Comparison of ENCODE assay signal across 8 cellular contexts in the genomic region with DNA sequence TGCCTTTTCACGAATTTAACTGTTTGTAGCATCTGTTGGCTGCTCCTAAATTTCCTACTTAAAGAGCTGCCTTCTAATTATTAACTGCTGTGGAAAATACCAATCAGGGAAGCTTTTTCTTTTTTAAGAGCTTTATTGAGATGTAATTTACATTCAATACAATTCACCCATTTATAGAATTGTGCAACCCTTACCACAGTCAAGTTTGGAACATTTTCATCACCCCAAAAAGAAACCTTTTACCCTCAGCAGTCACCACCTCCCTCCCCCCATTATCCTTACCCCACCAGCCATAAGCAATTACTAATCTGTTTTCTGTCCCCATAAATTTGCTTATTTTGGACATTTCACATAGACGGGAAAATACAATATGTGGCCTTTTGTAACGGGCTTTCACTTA. TPM values are rescaled to one million over a fixed set of nuclear protein-coding genes. Genes with fewer than 3 reads are reported as not detected.
A peak's percentile ranks its signal among the peaks of the same experiment; 100 is the strongest.
DNase-seq lines count a peak whose midpoint lies in the region; ATAC-seq and TF ChIP-seq lines count a peak whose summit lies in the region.

No MANE protein-coding gene starts in this region.

- H3K4me2 ChIP-seq in neural progenitor cell, result peak overlapping the region; percentile 90

- H3K9me3 Mint-ChIP-seq in CD4-positive, alpha-beta T cell, result no peaks in the 10 kb centered on the region
- peaks cover 7% of the 10 kb centered on the region for H3K9me3 Mint-ChIP-seq in neural progenitor cell

- H4K20me1 ChIP-seq in neural progenitor cell (ENCODE audit: low read depth), result peaks cover 31% of the 10 kb centered on the region

- no peak for ATAC-seq in CD4-positive, alpha-beta T cell (ENCODE audit: poor library complexity)

- POLR2A ChIA-PET in CD4-positive, alpha-beta T cell (lab: Charles Lee), result interaction anchor here (0.6 to 6.3 kb wide), 4 partner anchors 11 to 154 kb away, joined by 3 to 76 read pairs (median 32); a partner anchor contains a TSS

- no peak overlapping the region for H3K27ac ChIP-seq in CD4-positive, alpha-beta T cell (ENCODE audit: low read depth, low read length)
- H3K27ac ChIP-seq in effector memory CD4-positive, alpha-beta T cell (ENCODE audit: insufficient read depth, low read length, poor library complexity, severe bottlenecking), result peak overlapping the region; percentile 97
- H3K27ac ChIP-seq in neural progenitor cell, result no peak overlapping the region

- H3K27me3 ChIP-seq in CD4-positive, alpha-beta T cell (ENCODE audit: control insufficient read depth, insufficient read depth, low read length), result no peaks in the 10 kb centered on the region
- no peaks in the 10 kb centered on the region for H3K27me3 ChIP-seq in effector memory CD4-positive, alpha-beta T cell (replicated peaks; ENCODE audit: control insufficient read depth, insufficient read depth, low read length, poor library complexity, severe bottlenecking)
- H3K27me3 ChIP-seq in neural progenitor cell, result no peaks in the 10 kb centered on the region

- H3K9me3 ChIP-seq in CD4-positive, alpha-beta T cell (ENCODE audit: control insufficient read depth, low read length), result no peaks in the 10 kb centered on the region
- no peaks in the 10 kb centered on the region for H3K9me3 ChIP-seq in effector memory CD4-positive, alpha-beta T cell (ENCODE audit: control insufficient read depth, low read length)
- H3K9me3 ChIP-seq in neural progenitor cell (ENCODE audit: low read depth), result no peaks in the 10 kb centered on the region

- no peak for DNase-seq in CD4-positive, alpha-beta T cell
- DNase-seq in NAMALWA (ENCODE audit: low spot score) (peak; percentile 7), neural progenitor cell (ENCODE audit: low spot score) (no peak), MV-4-11 (lab: John Stamatoyannopoulos, UW) (no peak), amygdala (lab: John Stamatoyannopoulos, UW) (no peak)
- DNase-seq in effector memory CD4-positive, alpha-beta T cell, result no peak
- no peak for DNase-seq in effector CD4-positive, alpha-beta T cell
- DNase-seq in activated CD4-positive, alpha-beta T cell treated with anti-CD3 and anti-CD28 coated beads, Interleukin-2, amount 50 U/mL, for 48 hours, result no peak

- TF ChIP-seq CTCF in CD4-positive, alpha-beta T cell (IDR thresholded peaks at IDR 0.05), result no peak
- TF ChIP-seq CTCF in neural progenitor cell (IDR thresholded peaks at IDR 0.05), result no peak

- peak overlapping the region; percentile 96 for H3K4me3 Mint-ChIP-seq in CD4-positive, alpha-beta T cell
- peak overlapping the region; percentile 96 for H3K4me3 Mint-ChIP-seq in neural progenitor cell

- peaks cover 58% of the 10 kb centered on the region for H3K4me1 Mint-ChIP-seq in CD4-positive, alpha-beta T cell (ENCODE audit: low read depth)
- H3K4me1 Mint-ChIP-seq in neural progenitor cell, result peaks cover 29% of the 10 kb centered on the region

- H3K36me3 Mint-ChIP-seq in CD4-positive, alpha-beta T cell (ENCODE audit: low read depth), result peaks cover 21% of the 10 kb centered on the region
- H3K36me3 Mint-ChIP-seq in neural progenitor cell, result peaks cover 24% of the 10 kb centered on the region

- CTCF ChIA-PET in CD4-positive, alpha-beta T cell (lab: Charles Lee), result interaction anchor here (1.4 kb wide), 1 partner anchor 11 kb away, joined by 4 read pairs; no protein-coding TSS in a partner anchor

- no peak overlapping the region for H2AFZ ChIP-seq in neural progenitor cell (replicated peaks)

- peaks cover 60% of the 10 kb centered on the region for H3K79me2 ChIP-seq in neural progenitor cell (ENCODE audit: low read depth)

- H3K36me3 ChIP-seq in effector memory CD4-positive, alpha-beta T cell (ENCODE audit: control insufficient read depth, insufficient read depth, low read length), result no peaks in the 10 kb centered on the region
- H3K36me3 ChIP-seq in neural progenitor cell, result no peaks in the 10 kb centered on the region

- peak overlapping the region; percentile 99 for H3K27ac Mint-ChIP-seq in CD4-positive, alpha-beta T cell
- peak overlapping the region; percentile 98 for H3K27ac Mint-ChIP-seq in neural progenitor cell

- no peaks in the 10 kb centered on the region for H3K27me3 Mint-ChIP-seq in CD4-positive, alpha-beta T cell
- H3K27me3 Mint-ChIP-seq in neural progenitor cell (ENCODE audit: insufficient read depth, low read depth), result no peaks in the 10 kb centered on the region

- peak overlapping the region; percentile 87 for H3K4me3 ChIP-seq in effector memory CD4-positive, alpha-beta T cell (ENCODE audit: insufficient read depth, low read depth, low read length, poor library complexity, severe bottlenecking)
- H3K4me3 ChIP-seq in neural progenitor cell, result peak overlapping the region; percentile 89

- intact Hi-C loops in CD4-positive, alpha-beta T cell (cut with DNase I, micrococcal nuclease), result loop anchor here (5.0 to 10.0 kb wide), 5 partner anchors 59 to 906 kb away; a partner anchor contains a TSS

- peaks cover 7% of the 10 kb centered on the region for H3K4me1 ChIP-seq in effector memory CD4-positive, alpha-beta T cell (ENCODE audit: control insufficient read depth, insufficient read depth, low read length, poor library complexity, severe bottlenecking)
- peaks cover 19% of the 10 kb centered on the region for H3K4me1 ChIP-seq in neural progenitor cell

- peaks cover 12% of the 10 kb centered on the region for H3F3A ChIP-seq in neural progenitor cell (ENCODE audit: low read depth)

- H3K9ac ChIP-seq in neural progenitor cell, result peak overlapping the region; percentile 67

RNA-seq across cellular contexts. Expression of a gene that starts 1.4 kb away (rescaled TPM):
- 10 to 100 TPM; 17.3 to 21.0 TPM for total RNA-seq in CD4-positive, alpha-beta T cell
- total RNA-seq in neural progenitor cell (ENCODE audit: low replicate concordance), result 91.0 and 172 TPM in 2 replicates
